8 cellular contexts compared by ENCODE assay signal in the genomic region with DNA sequence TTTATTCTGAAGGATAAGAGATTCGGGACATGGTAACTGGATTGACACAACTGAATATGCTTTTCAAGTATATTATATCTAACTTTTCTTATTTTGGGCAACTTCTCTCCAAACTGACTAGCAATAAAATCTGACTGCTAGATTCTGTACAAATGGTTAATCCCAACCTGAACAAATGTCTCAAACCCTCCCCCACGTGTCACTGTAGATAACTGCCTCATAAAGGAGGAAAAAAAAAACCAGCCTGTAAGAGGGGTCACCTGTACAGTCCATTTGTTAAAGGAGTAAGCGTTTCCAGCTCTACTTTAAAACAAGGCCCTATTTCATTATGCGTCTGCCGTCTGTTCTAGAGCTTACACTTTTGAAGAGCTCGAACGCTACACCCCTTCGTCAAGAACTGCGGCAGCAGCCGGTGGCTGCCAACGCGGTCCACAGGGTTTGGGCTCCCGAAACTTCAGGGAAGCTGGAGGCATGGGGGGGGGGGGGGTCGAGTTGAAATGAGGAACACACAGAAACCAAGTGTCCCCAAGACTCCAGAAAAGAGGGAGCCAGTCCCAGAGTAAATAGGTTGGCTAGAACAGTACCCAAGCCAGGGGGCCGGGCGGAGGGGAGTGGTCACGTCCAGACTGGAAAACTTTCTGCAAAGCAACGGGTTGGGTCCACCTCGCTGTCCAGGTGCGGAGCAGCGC. TPM values are rescaled to one million over a fixed set of nuclear protein-coding genes. Genes with fewer than 3 reads are reported as not detected.
DNase-seq lines count a peak whose midpoint lies in the region; ATAC-seq and TF ChIP-seq lines count a peak whose summit lies in the region.

No MANE protein-coding gene starts in this region.

- WGBS in gastroesophageal sphincter (ENCODE audit: low coverage in 1 of 2), 2 donors: 8 to 10% methylated on average over 5 of the region's 21 CpGs

- H3K9me3 ChIP-seq in WERI-Rb-1 (ENCODE audit: severe bottlenecking) (no peaks in the 10 kb centered on the region), gastroesophageal sphincter (no peaks in the 10 kb centered on the region)

- TF ChIP-seq EP300 in gastroesophageal sphincter (IDR thresholded peaks at IDR 0.05): no peak

- no peaks in the 10 kb centered on the region for H3K27me3 ChIP-seq in WERI-Rb-1 (ENCODE audit: insufficient read depth, low read depth, severe bottlenecking)
- no peaks in the 10 kb centered on the region for H3K27me3 ChIP-seq in gastroesophageal sphincter

- TF ChIP-seq CTCF in GM12875 (IDR thresholded peaks at IDR 0.05; ENCODE audit: borderline replicate concordance, insufficient read depth, low read depth, low read length): no peak
- TF ChIP-seq CTCF in WERI-Rb-1 (IDR thresholded peaks at IDR 0.05; ENCODE audit: low read depth, low read length): no peak
- no peak for TF ChIP-seq CTCF in gastroesophageal sphincter (IDR thresholded peaks at IDR 0.05)
- TF ChIP-seq CTCF in osteocyte (IDR thresholded peaks at IDR 0.05): no peak

- H3K4me3 Mint-ChIP-seq in osteocyte (ENCODE audit: unreplicated experiment): peak overlapping the region; percentile 90

- peaks cover 3 to 53% (median 5%) of the 10 kb centered on the region in 3 donors for H3K4me1 ChIP-seq in gastroesophageal sphincter

- peak overlapping the region; percentile 78 for H3K27ac Mint-ChIP-seq in osteocyte (ENCODE audit: unreplicated experiment)

- H3K4me1 Mint-ChIP-seq in osteocyte (ENCODE audit: unreplicated experiment): peaks cover 38% of the 10 kb centered on the region

- peaks cover 3% of the 10 kb centered on the region; the same call in 1 of the 2 replicates for H3K36me3 ChIP-seq in WERI-Rb-1
- H3K36me3 ChIP-seq in gastroesophageal sphincter: no peaks in the 10 kb centered on the region

- H3K27ac ChIP-seq in WERI-Rb-1: peak overlapping the region; percentile 95
- peak overlapping the region; percentile 78 to 94 (median 92) for H3K27ac ChIP-seq in gastroesophageal sphincter

- peaks cover 3% of the 10 kb centered on the region for H3K36me3 Mint-ChIP-seq in osteocyte (ENCODE audit: unreplicated experiment)

- DNase-seq in HuH-7 (ENCODE audit: low spot score): peak; percentile 62
- no peak for DNase-seq in WERI-Rb-1
- no peak for DNase-seq in osteocyte (ENCODE audit: extremely low spot score, unreplicated experiment)
- DNase-seq in NCI-H1694 (lab: John Stamatoyannopoulos, UW): no peak
- no peak for DNase-seq in T1000 (lab: John Stamatoyannopoulos, UW)

- peak; percentile 61 for ATAC-seq in GM21717 (IDR thresholded peaks at IDR 0.05; ENCODE audit: unreplicated experiment)
- peak; percentile 72 for ATAC-seq in gastroesophageal sphincter

- no peaks in the 10 kb centered on the region for H3K27me3 Mint-ChIP-seq in osteocyte (ENCODE audit: unreplicated experiment)

- no peaks in the 10 kb centered on the region for H3K9me3 Mint-ChIP-seq in osteocyte (ENCODE audit: unreplicated experiment)

- peak overlapping the region; percentile 85 for H3K4me3 ChIP-seq in GM12875 (ENCODE audit: low read depth, low read length)
- H3K4me3 ChIP-seq in WERI-Rb-1 (ENCODE audit: low read depth, low read length): peak overlapping the region; percentile 57
- H3K4me3 ChIP-seq in gastroesophageal sphincter: peak overlapping the region; percentile 78 to 86

- no peak for TF ChIP-seq POLR2A in gastroesophageal sphincter (IDR thresholded peaks at IDR 0.05)

RNA-seq across cellular contexts. Expression of gene COG5, which starts 0.5 kb away (rescaled TPM):
- total RNA-seq in gastroesophageal sphincter: 10 to 100 TPM; 31.6 to 50.4 (median 41.1) TPM
- total RNA-seq in osteocyte: 44.7 and 47.0 TPM in 2 replicates

RNA-seq across cellular contexts. Expression of gene DUS4L, which starts 0.6 kb away (rescaled TPM):
- total RNA-seq in gastroesophageal sphincter (10 to 100 TPM in 1 of 4 donors, 1 to 10 TPM in 3; 4.0 to 14.8 (median 6.7) TPM), osteocyte (7.9 and 9.1 TPM in 2 replicates)

RNA-seq across cellular contexts. Expression of gene BCAP29, which starts 16.8 kb away (rescaled TPM):
- total RNA-seq in gastroesophageal sphincter: 100 to 1,000 TPM; 125 to 199 (median 136) TPM
- 59.5 and 62.5 TPM in 2 replicates for total RNA-seq in osteocyte
